1 cellular context compared by ENCODE assay signal in the genomic region with DNA sequence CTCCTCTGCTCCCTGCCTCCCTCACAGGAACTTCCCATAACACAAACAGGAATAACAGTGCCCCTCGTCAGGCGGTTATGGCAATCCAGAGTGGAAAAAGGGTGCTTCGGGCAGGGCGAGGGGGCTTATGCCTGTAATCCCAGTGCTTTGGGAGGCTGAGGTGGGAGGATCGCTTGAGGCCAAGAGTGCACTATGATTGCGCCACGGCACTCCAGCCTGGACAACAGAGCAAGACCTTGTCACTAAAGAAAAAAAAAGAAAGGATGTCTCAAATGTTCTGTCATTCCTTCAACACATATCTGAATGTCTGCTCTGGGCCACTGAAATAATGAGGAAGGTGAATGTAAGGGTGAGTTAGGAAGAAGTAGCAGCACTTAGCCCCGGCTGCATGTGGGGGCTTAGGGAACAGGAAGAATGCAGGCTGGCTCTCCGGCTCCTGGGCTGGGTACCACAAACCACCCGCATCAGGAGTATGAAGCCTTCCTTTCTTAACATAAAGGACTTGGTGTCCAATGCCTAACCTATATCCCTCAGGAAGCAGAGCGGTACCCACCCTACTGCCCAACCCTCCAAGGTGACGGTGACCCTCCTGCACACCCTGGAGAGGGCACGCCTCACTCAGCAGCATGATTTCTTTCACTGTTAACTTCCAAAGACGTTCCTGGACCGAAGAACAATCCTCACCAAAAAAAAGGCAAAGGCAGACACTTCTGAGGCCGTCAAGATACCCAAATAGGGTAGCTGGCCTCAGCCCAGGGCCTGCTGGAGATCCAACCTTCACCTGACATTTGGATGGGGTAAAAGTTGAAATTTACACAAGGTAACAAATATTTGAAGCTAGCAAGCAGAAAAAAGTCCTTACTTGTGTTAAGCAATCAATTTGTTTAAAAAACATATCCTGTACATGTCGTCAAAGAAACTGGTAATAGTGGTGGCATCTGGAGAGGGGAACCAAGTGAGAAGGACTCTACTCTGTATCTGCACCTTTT.
TF ChIP-seq lines count a peak whose summit lies in the region.

No MANE protein-coding gene starts in this region.

TF ChIP-seq in GM12878, 131 proteins besides CTCF, POLR2A, EP300 and RAD21 (continued from another document):
- TF ChIP-seq CHD1 (IDR thresholded peaks at IDR 0.05; ENCODE audit: low read depth, low read length) (no peak), E4F1 (IDR thresholded peaks at IDR 0.05; ENCODE audit: borderline replicate concordance, partially characterized antibody) (no peak), SMC3 (IDR thresholded peaks at IDR 0.05; ENCODE audit: borderline replicate concordance, low read length) (no peak), ATF2 (IDR thresholded peaks at IDR 0.05; ENCODE audit: low read length) (no peak), MXI1 (IDR thresholded peaks at IDR 0.05; ENCODE audit: low read depth, low read length) (no peak), FOXK2 (IDR thresholded peaks at IDR 0.05) (no peak), KLF5 (IDR thresholded peaks at IDR 0.05; ENCODE audit: partially characterized antibody) (no peak), BHLHE40 (IDR thresholded peaks at IDR 0.05; ENCODE audit: borderline replicate concordance in 1 of 2, low read depth in 2 of 2, low read length in 1 of 2) (no peak), RELB (IDR thresholded peaks at IDR 0.05; ENCODE audit: low read depth) (no peak), NFXL1 (IDR thresholded peaks at IDR 0.05; ENCODE audit: borderline replicate concordance) (no peak), NBN (IDR thresholded peaks at IDR 0.05) (no peak), HSF1 (IDR thresholded peaks at IDR 0.05; ENCODE audit: low read depth, low read length) (no peak)
- TF ChIP-seq, protein P1, sequence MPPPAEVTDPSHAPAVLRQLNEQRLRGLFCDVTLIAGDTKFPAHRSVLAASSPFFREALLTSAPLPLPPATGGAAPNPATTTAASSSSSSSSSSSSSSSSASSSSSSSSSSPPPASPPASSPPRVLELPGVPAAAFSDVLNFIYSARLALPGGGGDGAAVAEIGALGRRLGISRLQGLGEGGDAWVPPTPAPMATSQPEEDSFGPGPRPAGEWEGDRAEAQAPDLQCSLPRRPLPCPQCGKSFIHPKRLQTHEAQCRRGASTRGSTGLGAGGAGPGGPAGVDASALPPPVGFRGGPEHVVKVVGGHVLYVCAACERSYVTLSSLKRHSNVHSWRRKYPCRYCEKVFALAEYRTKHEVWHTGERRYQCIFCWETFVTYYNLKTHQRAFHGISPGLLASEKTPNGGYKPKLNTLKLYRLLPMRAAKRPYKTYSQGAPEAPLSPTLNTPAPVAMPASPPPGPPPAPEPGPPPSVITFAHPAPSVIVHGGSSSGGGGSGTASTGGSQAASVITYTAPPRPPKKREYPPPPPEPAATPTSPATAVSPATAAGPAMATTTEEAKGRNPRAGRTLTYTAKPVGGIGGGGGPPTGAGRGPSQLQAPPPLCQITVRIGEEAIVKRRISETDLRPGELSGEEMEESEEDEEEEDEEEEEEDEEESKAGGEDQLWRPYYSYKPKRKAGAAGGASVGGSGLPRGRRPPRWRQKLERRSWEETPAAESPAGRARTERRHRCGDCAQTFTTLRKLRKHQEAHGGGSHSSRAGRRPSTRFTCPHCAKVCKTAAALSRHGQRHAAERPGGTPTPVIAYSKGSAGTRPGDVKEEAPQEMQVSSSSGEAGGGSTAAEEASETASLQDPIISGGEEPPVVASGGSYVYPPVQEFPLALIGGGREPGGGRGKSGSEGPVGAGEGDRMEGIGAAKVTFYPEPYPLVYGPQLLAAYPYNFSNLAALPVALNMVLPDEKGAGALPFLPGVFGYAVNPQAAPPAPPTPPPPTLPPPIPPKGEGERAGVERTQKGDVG (CRISPR knock-in tag; IDR thresholded peaks at IDR 0.05): no peak
- TF ChIP-seq, protein P2, sequence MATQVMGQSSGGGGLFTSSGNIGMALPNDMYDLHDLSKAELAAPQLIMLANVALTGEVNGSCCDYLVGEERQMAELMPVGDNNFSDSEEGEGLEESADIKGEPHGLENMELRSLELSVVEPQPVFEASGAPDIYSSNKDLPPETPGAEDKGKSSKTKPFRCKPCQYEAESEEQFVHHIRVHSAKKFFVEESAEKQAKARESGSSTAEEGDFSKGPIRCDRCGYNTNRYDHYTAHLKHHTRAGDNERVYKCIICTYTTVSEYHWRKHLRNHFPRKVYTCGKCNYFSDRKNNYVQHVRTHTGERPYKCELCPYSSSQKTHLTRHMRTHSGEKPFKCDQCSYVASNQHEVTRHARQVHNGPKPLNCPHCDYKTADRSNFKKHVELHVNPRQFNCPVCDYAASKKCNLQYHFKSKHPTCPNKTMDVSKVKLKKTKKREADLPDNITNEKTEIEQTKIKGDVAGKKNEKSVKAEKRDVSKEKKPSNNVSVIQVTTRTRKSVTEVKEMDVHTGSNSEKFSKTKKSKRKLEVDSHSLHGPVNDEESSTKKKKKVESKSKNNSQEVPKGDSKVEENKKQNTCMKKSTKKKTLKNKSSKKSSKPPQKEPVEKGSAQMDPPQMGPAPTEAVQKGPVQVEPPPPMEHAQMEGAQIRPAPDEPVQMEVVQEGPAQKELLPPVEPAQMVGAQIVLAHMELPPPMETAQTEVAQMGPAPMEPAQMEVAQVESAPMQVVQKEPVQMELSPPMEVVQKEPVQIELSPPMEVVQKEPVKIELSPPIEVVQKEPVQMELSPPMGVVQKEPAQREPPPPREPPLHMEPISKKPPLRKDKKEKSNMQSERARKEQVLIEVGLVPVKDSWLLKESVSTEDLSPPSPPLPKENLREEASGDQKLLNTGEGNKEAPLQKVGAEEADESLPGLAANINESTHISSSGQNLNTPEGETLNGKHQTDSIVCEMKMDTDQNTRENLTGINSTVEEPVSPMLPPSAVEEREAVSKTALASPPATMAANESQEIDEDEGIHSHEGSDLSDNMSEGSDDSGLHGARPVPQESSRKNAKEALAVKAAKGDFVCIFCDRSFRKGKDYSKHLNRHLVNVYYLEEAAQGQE (IDR thresholded peaks at IDR 0.05; ENCODE audit: low read depth, low read length): no peak
- TF ChIP-seq, protein P3, sequence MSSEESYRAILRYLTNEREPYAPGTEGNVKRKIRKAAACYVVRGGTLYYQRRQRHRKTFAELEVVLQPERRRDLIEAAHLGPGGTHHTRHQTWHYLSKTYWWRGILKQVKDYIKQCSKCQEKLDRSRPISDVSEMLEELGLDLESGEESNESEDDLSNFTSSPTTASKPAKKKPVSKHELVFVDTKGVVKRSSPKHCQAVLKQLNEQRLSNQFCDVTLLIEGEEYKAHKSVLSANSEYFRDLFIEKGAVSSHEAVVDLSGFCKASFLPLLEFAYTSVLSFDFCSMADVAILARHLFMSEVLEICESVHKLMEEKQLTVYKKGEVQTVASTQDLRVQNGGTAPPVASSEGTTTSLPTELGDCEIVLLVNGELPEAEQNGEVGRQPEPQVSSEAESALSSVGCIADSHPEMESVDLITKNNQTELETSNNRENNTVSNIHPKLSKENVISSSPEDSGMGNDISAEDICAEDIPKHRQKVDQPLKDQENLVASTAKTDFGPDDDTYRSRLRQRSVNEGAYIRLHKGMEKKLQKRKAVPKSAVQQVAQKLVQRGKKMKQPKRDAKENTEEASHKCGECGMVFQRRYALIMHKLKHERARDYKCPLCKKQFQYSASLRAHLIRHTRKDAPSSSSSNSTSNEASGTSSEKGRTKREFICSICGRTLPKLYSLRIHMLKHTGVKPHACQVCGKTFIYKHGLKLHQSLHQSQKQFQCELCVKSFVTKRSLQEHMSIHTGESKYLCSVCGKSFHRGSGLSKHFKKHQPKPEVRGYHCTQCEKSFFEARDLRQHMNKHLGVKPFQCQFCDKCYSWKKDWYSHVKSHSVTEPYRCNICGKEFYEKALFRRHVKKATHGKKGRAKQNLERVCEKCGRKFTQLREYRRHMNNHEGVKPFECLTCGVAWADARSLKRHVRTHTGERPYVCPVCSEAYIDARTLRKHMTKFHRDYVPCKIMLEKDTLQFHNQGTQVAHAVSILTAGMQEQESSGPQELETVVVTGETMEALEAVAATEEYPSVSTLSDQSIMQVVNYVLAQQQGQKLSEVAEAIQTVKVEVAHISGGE (CRISPR knock-in tag; IDR thresholded peaks at IDR 0.05): no peak
